1 cellular context compared by ENCODE assay signal in genomic region chr9:112620998-112621694, GRCh38.
TF ChIP-seq lines count a peak whose summit lies in the region.

No MANE protein-coding gene starts in this region.

TF ChIP-seq in GM12878, 131 proteins besides CTCF, POLR2A, EP300 and RAD21 (continued from another document):
- TF ChIP-seq ESRRA (IDR thresholded peaks at IDR 0.05; ENCODE audit: low read length), result no peak
- TF ChIP-seq RBBP5 (conservative IDR thresholded peaks at IDR 0.05), result no peak
- no peak for TF ChIP-seq MEF2B (IDR thresholded peaks at IDR 0.05; ENCODE audit: partially characterized antibody, poor library complexity, severe bottlenecking)
